Comparison of ENCODE assay signal across 26 cellular contexts in genomic region chr20:38950254-38950653, GRCh38.
"Had no signal": no experiment of that assay in that cellular context is flagged by ENCODE, and none has a peak within 500 bp of the region (broad histone marks: within the 10 kb centered on the region; RNA-seq: fewer than 3 reads in every experiment).

No MANE protein-coding gene starts in this region.

- H3K36me3 Mint-ChIP-seq: natural killer cell had no signal

- H3K27me3 Mint-ChIP-seq: memory B cell; stimulated activated naive B cell treated with anti-CD40 and anti-IgM and Interleukin-4, amounts not matched to agents 10 μg/mL and 1 μg/mL and 100 μg/mL, for 72 hours; stimulated activated naive CD8-positive, alpha-beta T cell treated with anti-CD3 and anti-CD28 coated beads, Interleukin-15, Interleukin-2, amounts not matched to agents 100 ng/mL and 50 ng/mL, for 24 hours had no signal

- H3K79me2 ChIP-seq: parathyroid adenoma had no signal

- H3K4me1 Mint-ChIP-seq: memory B cell; natural killer cell; neural crest cell; stimulated activated naive B cell treated with anti-CD40 and anti-IgM and Interleukin-4, amounts not matched to agents 10 μg/mL and 1 μg/mL and 100 μg/mL, for 72 hours had no signal

- H3K27ac Mint-ChIP-seq: memory B cell; natural killer cell; stimulated activated naive CD8-positive, alpha-beta T cell treated with anti-CD3 and anti-CD28 coated beads, Interleukin-15, Interleukin-2, amounts not matched to agents 100 ng/mL and 50 ng/mL, for 24 hours had no signal

- H3K9ac ChIP-seq: parathyroid adenoma had no signal

- ATAC-seq: left lobe of liver; natural killer cell; stimulated activated naive B cell treated with anti-CD40 and anti-IgM and Interleukin-4, amounts not matched to agents 10 μg/mL and 1 μg/mL and 100 μg/mL, for 72 hours; upper lobe of right lung had no signal

- H3K27me3 ChIP-seq: esophagus squamous epithelium, neutrophil, right atrium auricular region, sigmoid colon, suprapubic skin, transverse colon, upper lobe of right lung, uterus had no signal

- H3K4me3 ChIP-seq: coronary artery, esophagus squamous epithelium, lung, prostate gland, right atrium auricular region, sigmoid colon, suprapubic skin, transverse colon, upper lobe of right lung, uterus had no signal

- H3K9me3 Mint-ChIP-seq: memory B cell; natural killer cell; neural crest cell; stimulated activated naive B cell treated with anti-CD40 and anti-IgM and Interleukin-4, amounts not matched to agents 10 μg/mL and 1 μg/mL and 100 μg/mL, for 72 hours; stimulated activated naive CD8-positive, alpha-beta T cell treated with anti-CD3 and anti-CD28 coated beads, Interleukin-15, Interleukin-2, amounts not matched to agents 100 ng/mL and 50 ng/mL, for 24 hours had no signal

- H3K27ac ChIP-seq: coronary artery, esophagus squamous epithelium, neutrophil, parathyroid adenoma, prostate gland, right atrium auricular region, suprapubic skin, transverse colon, upper lobe of right lung, uterus had no signal

- H2AFZ ChIP-seq: parathyroid adenoma had no signal

- H3K4me1 ChIP-seq: parathyroid adenoma, prostate gland, right atrium auricular region, sigmoid colon, suprapubic skin, transverse colon, upper lobe of right lung, uterus had no signal

- H3K4me3 Mint-ChIP-seq: memory B cell; natural killer cell; neural crest cell; stimulated activated naive B cell treated with anti-CD40 and anti-IgM and Interleukin-4, amounts not matched to agents 10 μg/mL and 1 μg/mL and 100 μg/mL, for 72 hours; stimulated activated naive CD8-positive, alpha-beta T cell treated with anti-CD3 and anti-CD28 coated beads, Interleukin-15, Interleukin-2, amounts not matched to agents 100 ng/mL and 50 ng/mL, for 24 hours had no signal

- H3K9me3 ChIP-seq: esophagus squamous epithelium, neutrophil, prostate gland, right atrium auricular region, sigmoid colon, suprapubic skin, transverse colon, upper lobe of right lung, uterus had no signal

- DNase-seq: dermis blood vessel endothelial cell; effector memory CD4-positive, alpha-beta T cell; erythroblast; esophagus squamous epithelium; hypothalamus; kidney; natural killer cell; sigmoid colon; stimulated activated CD4-positive, alpha-beta T cell treated with anti-CD3 and anti-CD28 coated beads, Interleukin-4, amount 100 ng/mL, for 4 hours; stimulated activated naive B cell treated with anti-CD40 and anti-IgM and Interleukin-4, amounts not matched to agents 10 μg/mL and 1 μg/mL and 100 μg/mL, for 72 hours; transverse colon; upper lobe of right lung; uterus had no signal

- FAIRE-seq: endometrium, frontal cortex, kidney had no signal

- H3K36me3 ChIP-seq: prostate gland, right atrium auricular region, transverse colon, upper lobe of right lung, uterus had no signal
